ENCODE assay signal across 18 cellular contexts in the genomic region with DNA sequence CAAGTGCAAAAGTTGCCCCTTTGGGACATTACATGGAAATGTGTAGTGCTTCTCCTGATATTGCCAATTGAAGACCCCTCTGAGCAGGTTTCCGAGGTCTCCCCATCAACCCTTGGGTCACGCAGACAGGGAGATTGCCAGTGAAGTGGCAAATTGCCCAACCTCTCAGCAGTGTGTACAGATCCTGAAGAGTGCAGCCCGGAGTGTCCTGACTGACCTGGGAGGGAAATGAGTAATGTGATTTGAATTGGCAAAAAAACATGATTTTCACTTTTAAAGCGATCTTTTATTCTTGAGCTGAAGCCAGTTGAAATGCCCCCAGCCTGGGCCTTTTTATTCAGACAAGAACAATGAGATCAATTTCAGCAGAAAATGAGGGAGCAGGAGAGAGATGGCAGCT.
DNase-seq lines count a peak whose midpoint lies in the region; ATAC-seq and TF ChIP-seq lines count a peak whose summit lies in the region.
"Had no signal": no experiment of that assay in that cellular context is flagged by ENCODE, and none has a peak within 500 bp of the region (broad histone marks: within the 10 kb centered on the region; RNA-seq: fewer than 3 reads in every experiment).

No MANE protein-coding gene starts in this region.

- intact Hi-C loops in left lung (cut with DNase I), result no loop called here

- in situ Hi-C loops in KBM-7 (cut with MboI; ENCODE audit: low pct_unique_long_range_greater_than_20kb, low sequenced_read_pairs), result no loop called here
- in situ Hi-C loops in GM13976 (cut with MboI; ENCODE audit: low sequenced_read_pairs, unreplicated experiment), result no loop called here

- peak; percentile 61 for ATAC-seq in left lung
- ATAC-seq in activated CD8-positive, alpha-beta T cell treated with anti-CD3 and anti-CD28 coated beads, Interleukin-2, amount 10 ng/mL, durations not matched to agents 7 days and 5 days, result no peak
- ATAC-seq: activated T-cell treated with anti-CD3 and anti-CD28 coated beads, Interleukin-2, amount 50 U/mL, for 4 hours had no signal

- peak; percentile 27 for DNase-seq in A172 (ENCODE audit: low spot score)
- no peak for DNase-seq in HFFc6
- peak; percentile 58 for DNase-seq in astrocyte of the hippocampus (ENCODE audit: low read depth, low spot score)
- peak in 1 of 2 donors; percentile 37 for DNase-seq in left lung
- no peak for DNase-seq in KBM-7
- DNase-seq in SJCRH30, result no peak
- no peak for DNase-seq in activated CD8-positive, alpha-beta T cell treated with anti-CD3 and anti-CD28 coated beads, Interleukin-2, amount 10 ng/mL, durations not matched to agents 7 days and 5 days
- DNase-seq in GM13976 (ENCODE audit: low spot score), result no peak
- DNase-seq: activated CD4-positive, alpha-beta T cell treated with anti-CD3 and anti-CD28 coated beads for 4 hours; activated T-cell treated with anti-CD3 and anti-CD28 coated beads, Interleukin-2, amount 50 U/mL, for 4 hours; Calu3; dorsolateral prefrontal cortex; foreskin melanocyte; NCI-H1048; NCI-H526; posterior cingulate gyrus had no signal

- H3K36me3 ChIP-seq in left lung, result no peaks in the 10 kb centered on the region
- H3K36me3 ChIP-seq in SJCRH30, result no peaks in the 10 kb centered on the region
- H3K36me3 ChIP-seq: thoracic aorta had no signal

- H3K27ac ChIP-seq in left lung (no peak overlapping the region), SJCRH30 (no peak overlapping the region)
- H3K27ac ChIP-seq: dorsolateral prefrontal cortex, thoracic aorta had no signal

- H3K27ac Mint-ChIP-seq in HFFc6, result no peak overlapping the region
- H3K27ac Mint-ChIP-seq in activated CD8-positive, alpha-beta T cell treated with anti-CD3 and anti-CD28 coated beads, Interleukin-2, amount 10 ng/mL, durations not matched to agents 7 days and 5 days, result no peak overlapping the region
- H3K27ac Mint-ChIP-seq: T-helper 2 cell treated with Interferon-gamma antibody and Interleukin-4, amounts not matched to agents 5 μg/mL and 100 μg/mL, for 36 hours had no signal

- POLR2A ChIA-PET in activated CD8-positive, alpha-beta T cell treated with anti-CD3 and anti-CD28 coated beads, Interleukin-2, amount 10 ng/mL, durations not matched to agents 7 days and 5 days (lab: Charles Lee), result no interaction called here

- CTCF ChIA-PET in activated CD8-positive, alpha-beta T cell treated with anti-CD3 and anti-CD28 coated beads, Interleukin-2, amount 10 ng/mL, durations not matched to agents 7 days and 5 days (lab: Charles Lee), result no interaction called here

- no peaks in the 10 kb centered on the region for H3K9me3 Mint-ChIP-seq in HFFc6
- H3K9me3 Mint-ChIP-seq in activated CD8-positive, alpha-beta T cell treated with anti-CD3 and anti-CD28 coated beads, Interleukin-2, amount 10 ng/mL, durations not matched to agents 7 days and 5 days (ENCODE audit: insufficient read depth), result no peaks in the 10 kb centered on the region
- H3K9me3 Mint-ChIP-seq: activated T-cell treated with anti-CD3 and anti-CD28 coated beads, Interleukin-2, amount 50 U/mL, for 4 hours; T-helper 2 cell treated with Interferon-gamma antibody and Interleukin-4, amounts not matched to agents 5 μg/mL and 100 μg/mL, for 36 hours had no signal

- H3K27me3 ChIP-seq in left lung (peaks cover 0 to 28% of the 10 kb centered on the region in 2 donors), SJCRH30 (no peaks in the 10 kb centered on the region)

- peak overlapping the region; percentile 46 for H3K4me3 Mint-ChIP-seq in HFFc6
- H3K4me3 Mint-ChIP-seq in activated CD8-positive, alpha-beta T cell treated with anti-CD3 and anti-CD28 coated beads, Interleukin-2, amount 10 ng/mL, durations not matched to agents 7 days and 5 days, result no peak overlapping the region
- H3K4me3 Mint-ChIP-seq: activated T-cell treated with anti-CD3 and anti-CD28 coated beads, Interleukin-2, amount 50 U/mL, for 4 hours; T-helper 2 cell treated with Interferon-gamma antibody and Interleukin-4, amounts not matched to agents 5 μg/mL and 100 μg/mL, for 36 hours had no signal

- TF ChIP-seq CTCF in HFFc6 (IDR thresholded peaks at IDR 0.05) (no peak), left lung (IDR thresholded peaks at IDR 0.05) (no peak), GM13976 (IDR thresholded peaks at IDR 0.05; ENCODE audit: borderline replicate concordance, control extremely low read depth, extremely low read depth, insufficient read depth, missing control alignments) (no peak)

- H3K4me1 ChIP-seq in left lung (peaks cover 0 to 2% of the 10 kb centered on the region in 2 donors), SJCRH30 (no peaks in the 10 kb centered on the region)

- H3K4me3 ChIP-seq in left lung (no peak overlapping the region), SJCRH30 (no peak overlapping the region)
- H3K4me3 ChIP-seq: thoracic aorta had no signal

- no peaks in the 10 kb centered on the region for H3K36me3 Mint-ChIP-seq in HFFc6 (ENCODE audit: low read depth)
- H3K36me3 Mint-ChIP-seq in activated CD8-positive, alpha-beta T cell treated with anti-CD3 and anti-CD28 coated beads, Interleukin-2, amount 10 ng/mL, durations not matched to agents 7 days and 5 days (ENCODE audit: low read depth), result no peaks in the 10 kb centered on the region

- peaks cover 7% of the 10 kb centered on the region; the same call in 1 of the 2 replicates for H3K4me1 Mint-ChIP-seq in HFFc6 (ENCODE audit: low read depth)
- no peaks in the 10 kb centered on the region for H3K4me1 Mint-ChIP-seq in activated CD8-positive, alpha-beta T cell treated with anti-CD3 and anti-CD28 coated beads, Interleukin-2, amount 10 ng/mL, durations not matched to agents 7 days and 5 days (ENCODE audit: low read depth)

- H3K9me3 ChIP-seq in left lung (no peaks in the 10 kb centered on the region), SJCRH30 (replicated peaks) (no peaks in the 10 kb centered on the region)
- H3K9me3 ChIP-seq: thoracic aorta had no signal

- H3K27me3 Mint-ChIP-seq in HFFc6 (ENCODE audit: insufficient read depth), result peaks cover 11% of the 10 kb centered on the region
- no peaks in the 10 kb centered on the region for H3K27me3 Mint-ChIP-seq in activated CD8-positive, alpha-beta T cell treated with anti-CD3 and anti-CD28 coated beads, Interleukin-2, amount 10 ng/mL, durations not matched to agents 7 days and 5 days (ENCODE audit: low read depth)

Comparison
In these comparisons a context has a peak if more than half of its experiments do, and no peak if none do; other contexts are left out.
1. DNase-seq: peak in A172 (single experiment) and astrocyte of the hippocampus (single experiment); none in HFFc6 (single experiment), KBM-7 (single experiment), SJCRH30 (0 of 2), activated CD8-positive, alpha-beta T cell treated with anti-CD3 and anti-CD28 coated beads, Interleukin-2, amount 10 ng/mL, durations not matched to agents 7 days and 5 days (single experiment) and GM13976 (single experiment).